ENCODE assay signal across 25 cellular contexts in genomic region chr5:3251784-3252183, GRCh38.
DNase-seq lines count a peak whose midpoint lies in the region; ATAC-seq lines count a peak whose summit lies in the region.
"Had no signal": no experiment of that assay in that cellular context is flagged by ENCODE, and none has a peak within 500 bp of the region (broad histone marks: within the 10 kb centered on the region; RNA-seq: fewer than 3 reads in every experiment).

No MANE protein-coding gene starts in this region.

- H2BK15ac ChIP-seq in mesendoderm (replicated peaks; ENCODE audit: low read depth) = no peak overlapping the region

- H2BK120ac ChIP-seq in mesendoderm (ENCODE audit: low read depth, low read length) = no peak overlapping the region

- H3K9ac ChIP-seq in NT2/D1 (ENCODE audit: insufficient read length, low read depth) (no peak overlapping the region), mesendoderm (ENCODE audit: low read length) (no peak overlapping the region)

- H3K56ac ChIP-seq in mesendoderm (ENCODE audit: low read length) = no peak overlapping the region

- H3K9me3 ChIP-seq in NT2/D1 (ENCODE audit: insufficient read depth, low read length) (no peaks in the 10 kb centered on the region), iPS DF 6.9 (ENCODE audit: control insufficient read depth, insufficient read depth, low read length) (no peaks in the 10 kb centered on the region)

- H3K4me1 ChIP-seq in NT2/D1 (ENCODE audit: insufficient read depth, insufficient read length) (no peaks in the 10 kb centered on the region), iPS DF 6.9 (ENCODE audit: control insufficient read depth, insufficient read depth, low read length) (peaks cover 4% of the 10 kb centered on the region; the same call in 1 of the 2 replicates), mesendoderm (ENCODE audit: control insufficient read depth, low read depth, low read length) (peaks cover 2% of the 10 kb centered on the region)
- H3K4me1 ChIP-seq: SJSA1 had no signal

- no peaks in the 10 kb centered on the region for H3K27me3 ChIP-seq in NT2/D1 (ENCODE audit: insufficient read depth, insufficient read length)
- H3K27me3 ChIP-seq in iPS DF 6.9 (ENCODE audit: control insufficient read depth, insufficient read depth, low read length) = no peaks in the 10 kb centered on the region
- no peaks in the 10 kb centered on the region for H3K27me3 ChIP-seq in mesendoderm (ENCODE audit: insufficient read depth, low read length, poor library complexity)
- H3K27me3 ChIP-seq: SJSA1 had no signal

- H2BK5ac ChIP-seq in mesendoderm (ENCODE audit: low read length) = no peak overlapping the region

- no peak overlapping the region for H3K23ac ChIP-seq in mesendoderm (ENCODE audit: low read length)

- no peak overlapping the region for H4K8ac ChIP-seq in mesendoderm (ENCODE audit: low read depth, low read length)

- no peak overlapping the region for H2AK5ac ChIP-seq in mesendoderm (ENCODE audit: low read length)

- H3K36me3 ChIP-seq in NT2/D1 (ENCODE audit: insufficient read depth, insufficient read length, low read length) = no peaks in the 10 kb centered on the region
- no peaks in the 10 kb centered on the region for H3K36me3 ChIP-seq in iPS DF 6.9 (ENCODE audit: control insufficient read depth, insufficient read depth, low read length)
- no peaks in the 10 kb centered on the region for H3K36me3 ChIP-seq in mesendoderm (ENCODE audit: control insufficient read depth, insufficient read depth, low read length)
- H3K36me3 ChIP-seq: SJSA1 had no signal

- H3K79me1 ChIP-seq in mesendoderm (ENCODE audit: low read length) = no peaks in the 10 kb centered on the region

- H3K79me2 ChIP-seq in mesendoderm (ENCODE audit: control insufficient read depth, insufficient read depth, low read length) = no peaks in the 10 kb centered on the region

- H3K27ac ChIP-seq in iPS DF 6.9 (ENCODE audit: low read length) (no peak overlapping the region), mesendoderm (ENCODE audit: low read depth, low read length) (no peak overlapping the region)
- H3K27ac ChIP-seq: 22Rv1, SJSA1 had no signal

- H3K4me2 ChIP-seq in mesendoderm (ENCODE audit: low read length) = no peak overlapping the region

- no CpG with 5 or more reads among the region's 5 CpGs for WGBS in iPS DF 6.9 (ENCODE audit: insufficient coverage, insufficient read length)
- WGBS in mesendoderm (ENCODE audit: extremely low coverage, insufficient coverage, low lambda C conversion rate) = no CpG with 5 or more reads among the region's 5 CpGs

- no peak overlapping the region for H3K4ac ChIP-seq in mesendoderm (ENCODE audit: low read depth, low read length)

- no peak overlapping the region for H3K18ac ChIP-seq in mesendoderm (ENCODE audit: low read length)

- ATAC-seq in HG03139 (IDR thresholded peaks at IDR 0.05; ENCODE audit: unreplicated experiment) (no peak), HG03457 (IDR thresholded peaks at IDR 0.05; ENCODE audit: unreplicated experiment) (no peak)

- DNase-seq in ELF-1 (ENCODE audit: low read depth, low spot score) = peak; percentile 70
- peak; percentile 13 for DNase-seq in NT2/D1 (ENCODE audit: low read depth, low spot score)
- DNase-seq in iPS DF 6.9 (ENCODE audit: low read depth, low spot score) = peak; percentile 16
- peak; percentile 31 for DNase-seq in mesendoderm
- DNase-seq in germinal center (ENCODE audit: low spot score) = no peak
- DNase-seq: Calu3; CD8-positive, alpha-beta memory T cell; DMS79 treated with DMSO at 0.1 percent for 48 hours; HCEC 1CT; KBM-7; MV-4-11; NCI-H1105; NCI-H146; NCI-H1930; NCI-H2107; NCI-H446; NCI-H526; NCI-H82; NK-92 treated with Interleukin-12 subunit alpha and Interleukin-12 subunit beta, amount 100 ng/mL, for 24 hours; Right ventricle myocardium superior; RPMI8226 had no signal

- H4K5ac ChIP-seq in mesendoderm (ENCODE audit: low read length) = no peak overlapping the region

- no peak overlapping the region for H3K4me3 ChIP-seq in NT2/D1 (ENCODE audit: insufficient read length, low read depth)
- H3K4me3 ChIP-seq in iPS DF 6.9 (ENCODE audit: low read length) = no peak overlapping the region
- H3K4me3 ChIP-seq in mesendoderm (ENCODE audit: low read length) = no peak overlapping the region
- H3K4me3 ChIP-seq: SJSA1 had no signal
